In the genomic region with DNA sequence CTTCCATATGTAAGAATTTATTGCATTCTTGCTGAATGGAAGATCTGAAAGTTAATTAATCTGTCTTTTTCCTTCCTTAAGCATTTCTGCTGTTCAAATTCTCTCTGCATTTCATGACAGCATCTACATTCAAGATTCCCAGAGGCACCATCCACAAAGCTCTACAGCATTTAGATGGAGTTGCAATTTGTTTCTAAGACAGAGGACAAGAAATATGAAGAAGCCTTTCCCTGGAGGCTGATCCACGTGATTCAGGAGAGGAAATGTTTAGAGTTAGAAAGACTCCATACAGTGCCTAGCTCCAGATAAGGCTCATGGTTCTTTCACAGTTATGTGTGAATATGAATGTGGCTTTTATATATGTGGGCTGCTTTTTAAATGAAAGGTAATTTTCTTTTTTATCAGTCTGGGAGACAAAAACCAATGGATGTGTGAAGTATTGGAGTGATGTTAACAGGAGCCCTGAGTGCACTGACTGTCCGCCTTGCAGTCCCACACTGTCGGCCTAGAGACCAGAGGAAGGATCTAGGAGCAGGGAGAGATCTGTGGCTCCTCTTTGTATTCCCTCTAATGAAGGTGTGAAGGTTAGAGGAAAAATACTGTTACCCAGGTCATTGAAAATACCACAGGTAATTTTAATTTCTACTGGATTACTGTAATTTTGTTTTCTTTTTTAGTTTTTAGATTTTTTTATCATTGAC, we compare ENCODE assay signal across 1 cellular context.
TF ChIP-seq lines count a peak whose summit lies in the region.

No MANE protein-coding gene starts in this region.

TF ChIP-seq in GM23338, 12 proteins besides CTCF, POLR2A, EP300 and RAD21 (continued from another document):
- TF ChIP-seq, protein P1, sequence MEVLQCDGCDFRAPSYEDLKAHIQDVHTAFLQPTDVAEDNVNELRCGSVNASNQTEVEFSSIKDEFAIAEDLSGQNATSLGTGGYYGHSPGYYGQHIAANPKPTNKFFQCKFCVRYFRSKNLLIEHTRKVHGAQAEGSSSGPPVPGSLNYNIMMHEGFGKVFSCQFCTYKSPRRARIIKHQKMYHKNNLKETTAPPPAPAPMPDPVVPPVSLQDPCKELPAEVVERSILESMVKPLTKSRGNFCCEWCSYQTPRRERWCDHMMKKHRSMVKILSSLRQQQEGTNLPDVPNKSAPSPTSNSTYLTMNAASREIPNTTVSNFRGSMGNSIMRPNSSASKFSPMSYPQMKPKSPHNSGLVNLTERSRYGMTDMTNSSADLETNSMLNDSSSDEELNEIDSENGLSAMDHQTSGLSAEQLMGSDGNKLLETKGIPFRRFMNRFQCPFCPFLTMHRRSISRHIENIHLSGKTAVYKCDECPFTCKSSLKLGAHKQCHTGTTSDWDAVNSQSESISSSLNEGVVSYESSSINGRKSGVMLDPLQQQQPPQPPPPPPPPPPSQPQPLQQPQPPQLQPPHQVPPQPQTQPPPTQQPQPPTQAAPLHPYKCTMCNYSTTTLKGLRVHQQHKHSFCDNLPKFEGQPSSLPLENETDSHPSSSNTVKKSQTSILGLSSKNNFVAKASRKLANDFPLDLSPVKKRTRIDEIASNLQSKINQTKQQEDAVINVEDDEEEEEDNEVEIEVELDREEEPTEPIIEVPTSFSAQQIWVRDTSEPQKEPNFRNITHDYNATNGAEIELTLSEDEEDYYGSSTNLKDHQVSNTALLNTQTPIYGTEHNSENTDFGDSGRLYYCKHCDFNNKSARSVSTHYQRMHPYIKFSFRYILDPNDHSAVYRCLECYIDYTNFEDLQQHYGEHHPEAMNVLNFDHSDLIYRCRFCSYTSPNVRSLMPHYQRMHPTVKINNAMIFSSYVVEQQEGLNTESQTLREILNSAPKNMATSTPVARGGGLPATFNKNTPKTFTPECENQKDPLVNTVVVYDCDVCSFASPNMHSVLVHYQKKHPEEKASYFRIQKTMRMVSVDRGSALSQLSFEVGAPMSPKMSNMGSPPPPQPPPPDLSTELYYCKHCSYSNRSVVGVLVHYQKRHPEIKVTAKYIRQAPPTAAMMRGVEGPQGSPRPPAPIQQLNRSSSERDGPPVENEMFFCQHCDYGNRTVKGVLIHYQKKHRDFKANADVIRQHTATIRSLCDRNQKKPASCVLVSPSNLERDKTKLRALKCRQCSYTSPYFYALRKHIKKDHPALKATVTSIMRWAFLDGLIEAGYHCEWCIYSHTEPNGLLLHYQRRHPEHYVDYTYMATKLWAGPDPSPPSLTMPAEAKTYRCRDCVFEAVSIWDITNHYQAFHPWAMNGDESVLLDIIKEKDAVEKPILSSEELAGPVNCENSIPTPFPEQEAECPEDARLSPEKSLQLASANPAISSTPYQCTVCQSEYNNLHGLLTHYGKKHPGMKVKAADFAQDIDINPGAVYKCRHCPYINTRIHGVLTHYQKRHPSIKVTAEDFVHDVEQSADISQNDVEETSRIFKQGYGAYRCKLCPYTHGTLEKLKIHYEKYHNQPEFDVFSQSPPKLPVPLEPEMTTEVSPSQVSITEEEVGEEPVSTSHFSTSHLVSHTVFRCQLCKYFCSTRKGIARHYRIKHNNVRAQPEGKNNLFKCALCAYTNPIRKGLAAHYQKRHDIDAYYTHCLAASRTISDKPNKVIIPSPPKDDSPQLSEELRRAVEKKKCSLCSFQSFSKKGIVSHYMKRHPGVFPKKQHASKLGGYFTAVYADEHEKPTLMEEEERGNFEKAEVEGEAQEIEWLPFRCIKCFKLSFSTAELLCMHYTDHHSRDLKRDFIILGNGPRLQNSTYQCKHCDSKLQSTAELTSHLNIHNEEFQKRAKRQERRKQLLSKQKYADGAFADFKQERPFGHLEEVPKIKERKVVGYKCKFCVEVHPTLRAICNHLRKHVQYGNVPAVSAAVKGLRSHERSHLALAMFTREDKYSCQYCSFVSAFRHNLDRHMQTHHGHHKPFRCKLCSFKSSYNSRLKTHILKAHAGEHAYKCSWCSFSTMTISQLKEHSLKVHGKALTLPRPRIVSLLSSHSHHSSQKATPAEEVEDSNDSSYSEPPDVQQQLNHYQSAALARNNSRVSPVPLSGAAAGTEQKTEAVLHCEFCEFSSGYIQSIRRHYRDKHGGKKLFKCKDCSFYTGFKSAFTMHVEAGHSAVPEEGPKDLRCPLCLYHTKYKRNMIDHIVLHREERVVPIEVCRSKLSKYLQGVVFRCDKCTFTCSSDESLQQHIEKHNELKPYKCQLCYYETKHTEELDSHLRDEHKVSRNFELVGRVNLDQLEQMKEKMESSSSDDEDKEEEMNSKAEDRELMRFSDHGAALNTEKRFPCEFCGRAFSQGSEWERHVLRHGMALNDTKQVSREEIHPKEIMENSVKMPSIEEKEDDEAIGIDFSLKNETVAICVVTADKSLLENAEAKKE (CRISPR knock-in tag; IDR thresholded peaks at IDR 0.05) = no peak
